Comparison of ENCODE assay signal across 25 cellular contexts in genomic region chr9:101219030-101219429, GRCh38.
"Had no signal": no experiment of that assay in that cellular context is flagged by ENCODE, and none has a peak within 500 bp of the region (broad histone marks: within the 10 kb centered on the region; RNA-seq: fewer than 3 reads in every experiment).

No MANE protein-coding gene starts in this region.

- H3K4me3 ChIP-seq: left ventricle myocardium inferior, mucosa of descending colon, ovary, right atrium auricular region, right lobe of liver, smooth muscle cell, thyroid gland, transverse colon, upper lobe of right lung had no signal

- H3K27ac Mint-ChIP-seq: memory B cell; naive thymus-derived CD4-positive, alpha-beta T cell; natural killer cell treated with Interleukin-12 subunit alpha and Interleukin-12 subunit beta and Interleukin-15 and Interleukin-18, amount 100 ng/mL, for 72 hours; progenitor cell of endocrine pancreas; stimulated activated memory B cell treated with anti-CD40 and anti-IgM and Interleukin-4, amounts not matched to agents 10 μg/mL and 1 μg/mL and 100 μg/mL, for 72 hours; stimulated activated naive CD8-positive, alpha-beta T cell treated with anti-CD3 and anti-CD28 coated beads, Interleukin-15, amount 100 ng/mL, for 72 hours had no signal

- ATAC-seq: mucosa of descending colon; naive thymus-derived CD4-positive, alpha-beta T cell; natural killer cell treated with Interleukin-12 subunit alpha and Interleukin-12 subunit beta and Interleukin-15 and Interleukin-18, amount 100 ng/mL, for 72 hours; right lobe of liver; stimulated activated memory B cell treated with anti-CD40 and anti-IgM and Interleukin-4, amounts not matched to agents 10 μg/mL and 1 μg/mL and 100 μg/mL, for 72 hours; stimulated activated naive CD8-positive, alpha-beta T cell treated with anti-CD3 and anti-CD28 coated beads, Interleukin-15, amount 100 ng/mL, for 72 hours; upper lobe of right lung had no signal

- H3K27me3 ChIP-seq: ovary, right atrium auricular region, right lobe of liver, thyroid gland, transverse colon, upper lobe of right lung had no signal

- H3K27ac ChIP-seq: left ventricle myocardium inferior, ovary, right atrium auricular region, right lobe of liver, thyroid gland, transverse colon, upper lobe of right lung had no signal

- H3K9me3 ChIP-seq: left ventricle myocardium inferior, mucosa of descending colon, ovary, right atrium auricular region, right lobe of liver, thyroid gland, transverse colon, upper lobe of right lung had no signal

- H3K4me2 ChIP-seq: smooth muscle cell had no signal

- H3K36me3 ChIP-seq: left ventricle myocardium inferior, ovary, right atrium auricular region, right lobe of liver, thyroid gland, transverse colon, upper lobe of right lung had no signal

- FAIRE-seq: urothelium cell line had no signal

- H3K4me3 Mint-ChIP-seq: memory B cell; naive thymus-derived CD4-positive, alpha-beta T cell; natural killer cell treated with Interleukin-12 subunit alpha and Interleukin-12 subunit beta and Interleukin-15 and Interleukin-18, amount 100 ng/mL, for 72 hours; stimulated activated memory B cell treated with anti-CD40 and anti-IgM and Interleukin-4, amounts not matched to agents 10 μg/mL and 1 μg/mL and 100 μg/mL, for 72 hours; stimulated activated naive CD8-positive, alpha-beta T cell treated with anti-CD3 and anti-CD28 coated beads, Interleukin-15, amount 100 ng/mL, for 72 hours had no signal

- DNase-seq: hypothalamus; islet precursor cell; left ventricle myocardium inferior; midbrain; mucosa of descending colon; naive thymus-derived CD4-positive, alpha-beta T cell; ovary; right lobe of liver; stimulated activated CD4-positive, alpha-beta T cell treated with anti-CD3 and anti-CD28 coated beads, Interleukin-1b, Interleukin-23, amount 100 ng/mL, for 48 hours; stimulated activated CD4-positive, alpha-beta T cell treated with anti-CD3 and anti-CD28 coated beads, Interleukin-2, amount 100 ng/mL, for 48 hours; stimulated activated CD4-positive, alpha-beta T cell treated with anti-CD3 and anti-CD28 coated beads, Interleukin-4, amount 100 ng/mL, for 4 hours; stimulated activated CD8-positive, alpha-beta memory T cell treated with anti-CD3 and anti-CD28 coated beads, Interleukin-4, amount 100 ng/mL, for 48 hours; stimulated activated naive CD4-positive, alpha-beta T cell treated with Interleukin-2 at 50 U/mL for 16 hours; stimulated activated naive CD8-positive, alpha-beta T cell treated with anti-CD3 and anti-CD28 coated beads, Interleukin-15, amount 100 ng/mL, for 72 hours; substantia nigra; thyroid gland; transverse colon; upper lobe of right lung had no signal

- H3K27me3 Mint-ChIP-seq: natural killer cell treated with Interleukin-12 subunit alpha and Interleukin-12 subunit beta and Interleukin-15 and Interleukin-18, amount 100 ng/mL, for 72 hours; progenitor cell of endocrine pancreas; stimulated activated memory B cell treated with anti-CD40 and anti-IgM and Interleukin-4, amounts not matched to agents 10 μg/mL and 1 μg/mL and 100 μg/mL, for 72 hours had no signal

- H3K4me1 ChIP-seq: left ventricle myocardium inferior, right atrium auricular region, right lobe of liver, thyroid gland, transverse colon, upper lobe of right lung had no signal

- H3K9me3 Mint-ChIP-seq: memory B cell; stimulated activated memory B cell treated with anti-CD40 and anti-IgM and Interleukin-4, amounts not matched to agents 10 μg/mL and 1 μg/mL and 100 μg/mL, for 72 hours had no signal

- H3K36me3 Mint-ChIP-seq: memory B cell; natural killer cell treated with Interleukin-12 subunit alpha and Interleukin-12 subunit beta and Interleukin-15 and Interleukin-18, amount 100 ng/mL, for 72 hours; stimulated activated memory B cell treated with anti-CD40 and anti-IgM and Interleukin-4, amounts not matched to agents 10 μg/mL and 1 μg/mL and 100 μg/mL, for 72 hours had no signal

- H3K4me1 Mint-ChIP-seq: memory B cell; stimulated activated memory B cell treated with anti-CD40 and anti-IgM and Interleukin-4, amounts not matched to agents 10 μg/mL and 1 μg/mL and 100 μg/mL, for 72 hours; stimulated activated naive CD8-positive, alpha-beta T cell treated with anti-CD3 and anti-CD28 coated beads, Interleukin-15, amount 100 ng/mL, for 72 hours had no signal
